Comparison of ENCODE assay signal across 1 cellular context in genomic region chr1:81681570-81681969, GRCh38.
TF ChIP-seq lines count a peak whose summit lies in the region.

No MANE protein-coding gene starts in this region.

TF ChIP-seq in GM23338, 12 proteins besides CTCF, POLR2A, EP300 and RAD21 (continued from another document):
- TF ChIP-seq CREB1 (CRISPR knock-in tag; IDR thresholded peaks at IDR 0.05; ENCODE audit: low read depth) (no peak), JUNB (IDR thresholded peaks at IDR 0.05; ENCODE audit: unreplicated experiment) (no peak), EZH2phosphoT487 (IDR thresholded peaks at IDR 0.05; ENCODE audit: unreplicated experiment) (no peak), REST (IDR thresholded peaks at IDR 0.05; ENCODE audit: unreplicated experiment) (no peak), ZNF462 (CRISPR knock-in tag; IDR thresholded peaks at IDR 0.05) (no peak), ETS1 (IDR thresholded peaks at IDR 0.05) (no peak)
